19 cellular contexts compared by ENCODE assay signal in the genomic region with DNA sequence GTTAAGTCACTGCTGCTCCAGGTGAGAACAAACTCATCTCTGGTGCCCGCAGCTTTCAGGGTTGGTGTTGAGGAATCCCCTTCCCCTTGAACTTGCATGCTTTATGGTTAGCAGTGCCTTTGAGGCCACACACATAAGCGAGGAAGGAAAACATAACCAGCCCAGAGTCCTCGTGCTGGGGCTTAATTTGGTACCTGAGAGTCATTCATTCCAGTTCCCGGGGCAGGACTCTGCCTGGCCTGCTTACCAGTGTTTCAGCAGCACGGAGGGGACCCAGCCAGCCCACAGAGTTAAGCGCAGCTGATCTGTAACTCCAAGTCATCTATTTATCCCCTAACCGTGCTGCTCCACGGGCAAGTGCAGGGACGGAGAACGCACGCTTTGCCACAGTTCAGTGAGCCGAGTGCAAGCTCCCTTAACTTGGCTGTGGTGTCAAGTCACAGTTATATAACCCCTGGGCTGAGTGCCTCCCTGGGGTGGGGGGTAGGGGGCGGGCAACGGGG.
DNase-seq lines count a peak whose midpoint lies in the region; ATAC-seq, FAIRE-seq and TF ChIP-seq lines count a peak whose summit lies in the region.
"Had no signal": no experiment of that assay in that cellular context is flagged by ENCODE, and none has a peak within 500 bp of the region (broad histone marks: within the 10 kb centered on the region; RNA-seq: fewer than 3 reads in every experiment).

No MANE protein-coding gene starts in this region.

- H3K27me3 Mint-ChIP-seq in nephron progenitor cell (ENCODE audit: low read depth, poor library complexity): peaks cover 7% of the 10 kb centered on the region
- H3K27me3 Mint-ChIP-seq: activated naive CD8-positive, alpha-beta T cell treated with anti-CD3 and anti-CD28 coated beads, Interleukin-2, amount 50 U/mL, for 24 hours had no signal

- no peaks in the 10 kb centered on the region for H3K4me1 ChIP-seq in prostate gland (replicated peaks)

- intact Hi-C loops in Right ventricle myocardium inferior (cut with DNase I): no loop called here
- intact Hi-C loops in cardiac septum (cut with DNase I): no loop called here
- intact Hi-C loops in Right ventricle myocardium superior (cut with DNase I): no loop called here
- intact Hi-C loops in prostate gland (cut with DNase I): no loop called here

- peaks cover 2% of the 10 kb centered on the region for H3K9me3 Mint-ChIP-seq in nephron progenitor cell
- H3K9me3 Mint-ChIP-seq: activated naive CD8-positive, alpha-beta T cell treated with anti-CD3 and anti-CD28 coated beads, Interleukin-2, amount 50 U/mL, for 24 hours; activated T-helper 1 cell treated with anti-CD3 and anti-CD28 coated beads, Interleukin-12 subunit alpha, Interleukin-12 subunit beta, Interleukin-2, Interleukin-4 antibody, amounts not matched to agents 30 ng/mL and 10 ng/mL and 1 ng/mL, durations not matched to agents 14 hours and 24 hours and 36 hours; T-helper 1 cell treated with Interleukin-12 subunit alpha and Interleukin-12 subunit beta and Interleukin-4 antibody, amounts not matched to agents 30 μg/mL and 1 μg/mL, for 36 hours had no signal

- H3K4me3 Mint-ChIP-seq in nephron progenitor cell: peak overlapping the region; percentile 12
- H3K4me3 Mint-ChIP-seq: activated naive CD8-positive, alpha-beta T cell treated with anti-CD3 and anti-CD28 coated beads, Interleukin-2, amount 50 U/mL, for 24 hours; activated T-helper 1 cell treated with anti-CD3 and anti-CD28 coated beads, Interleukin-12 subunit alpha, Interleukin-12 subunit beta, Interleukin-2, Interleukin-4 antibody, amounts not matched to agents 30 ng/mL and 10 ng/mL and 1 ng/mL, durations not matched to agents 14 hours and 24 hours and 36 hours; T-helper 1 cell treated with Interleukin-12 subunit alpha and Interleukin-12 subunit beta and Interleukin-4 antibody, amounts not matched to agents 30 μg/mL and 1 μg/mL, for 36 hours had no signal

- H3K36me3 Mint-ChIP-seq in nephron progenitor cell (ENCODE audit: low read depth): no peaks in the 10 kb centered on the region

- DNase-seq in Right ventricle myocardium inferior (ENCODE audit: missing footprints): peak; percentile 69
- DNase-seq in cardiac septum (ENCODE audit: low spot score): no peak
- no peak for DNase-seq in Right ventricle myocardium superior
- peak; percentile 63 for DNase-seq in nephron progenitor cell
- DNase-seq in urothelium cell line (ENCODE audit: low spot score): no peak
- DNase-seq in NCI-H1436 (lab: John Stamatoyannopoulos, UW): no peak
- no peak for DNase-seq in prostate gland (ENCODE audit: low spot score)
- no peak for DNase-seq in stimulated activated naive CD4-positive, alpha-beta T cell treated with Interleukin-2 at 50 U/mL for 16 hours (lab: John Stamatoyannopoulos, UW)
- DNase-seq: activated naive CD8-positive, alpha-beta T cell treated with anti-CD3 and anti-CD28 coated beads, Interleukin-2, amount 50 U/mL, for 24 hours; DMS153; NCI-H1417 treated with DMSO at 0.1 percent for 48 hours; NCI-H69; occipital lobe; SIG-M5; stimulated activated CD4-positive, alpha-beta T cell treated with anti-CD3 and anti-CD28 coated beads, Interleukin-4, amount 100 ng/mL, for 1 hour had no signal

- no peak overlapping the region for H3K4me3 ChIP-seq in prostate gland

- peaks cover 64% of the 10 kb centered on the region for H3K4me1 Mint-ChIP-seq in nephron progenitor cell
- H3K4me1 Mint-ChIP-seq: activated naive CD8-positive, alpha-beta T cell treated with anti-CD3 and anti-CD28 coated beads, Interleukin-2, amount 50 U/mL, for 24 hours had no signal

- H3K36me3 ChIP-seq in prostate gland: no peaks in the 10 kb centered on the region

- H3K27ac Mint-ChIP-seq in nephron progenitor cell: no peak overlapping the region
- H3K27ac Mint-ChIP-seq: activated T-helper 1 cell treated with anti-CD3 and anti-CD28 coated beads, Interleukin-12 subunit alpha, Interleukin-12 subunit beta, Interleukin-2, Interleukin-4 antibody, amounts not matched to agents 30 ng/mL and 10 ng/mL and 1 ng/mL, durations not matched to agents 14 hours and 24 hours and 36 hours; T-helper 1 cell treated with Interleukin-12 subunit alpha and Interleukin-12 subunit beta and Interleukin-4 antibody, amounts not matched to agents 30 μg/mL and 1 μg/mL, for 36 hours had no signal

- no peaks in the 10 kb centered on the region for H3K9me3 ChIP-seq in prostate gland

- TF ChIP-seq CTCF in nephron progenitor cell (IDR thresholded peaks at IDR 0.05) (no peak), prostate gland (IDR thresholded peaks at IDR 0.05) (no peak)

- FAIRE-seq in urothelium cell line (lab: Jason Lieb, UNC): peak; percentile 35

- ATAC-seq in Right ventricle myocardium inferior (peak; percentile 79), Right ventricle myocardium superior (ENCODE audit: poor library complexity) (peak; percentile 73)
- ATAC-seq: activated naive CD8-positive, alpha-beta T cell treated with anti-CD3 and anti-CD28 coated beads, Interleukin-2, amount 50 U/mL, for 24 hours had no signal

- no peak for TF ChIP-seq POLR2A in prostate gland (IDR thresholded peaks at IDR 0.05)

- peak overlapping the region in 1 of 2 donors; percentile 17 for H3K27ac ChIP-seq in prostate gland
- H3K27ac ChIP-seq: C4-2B, HL-60 had no signal

- WGBS in prostate gland: 65% methylated on average over 14 of the region's 14 CpGs

- no peaks in the 10 kb centered on the region for H3K27me3 ChIP-seq in prostate gland (replicated peaks; ENCODE audit: insufficient read depth)

Comparison
In these comparisons a context has a peak if more than half of its experiments do, and no peak if none do; other contexts are left out.
1. DNase-seq: peak in Right ventricle myocardium inferior (single experiment) and nephron progenitor cell (single experiment); none in cardiac septum (single experiment), Right ventricle myocardium superior (single experiment), urothelium cell line (single experiment), NCI-H1436 (single experiment), prostate gland (single experiment) and stimulated activated naive CD4-positive, alpha-beta T cell treated with Interleukin-2 at 50 U/mL for 16 hours (single experiment).